9 cellular contexts compared by ENCODE assay signal in the genomic region with DNA sequence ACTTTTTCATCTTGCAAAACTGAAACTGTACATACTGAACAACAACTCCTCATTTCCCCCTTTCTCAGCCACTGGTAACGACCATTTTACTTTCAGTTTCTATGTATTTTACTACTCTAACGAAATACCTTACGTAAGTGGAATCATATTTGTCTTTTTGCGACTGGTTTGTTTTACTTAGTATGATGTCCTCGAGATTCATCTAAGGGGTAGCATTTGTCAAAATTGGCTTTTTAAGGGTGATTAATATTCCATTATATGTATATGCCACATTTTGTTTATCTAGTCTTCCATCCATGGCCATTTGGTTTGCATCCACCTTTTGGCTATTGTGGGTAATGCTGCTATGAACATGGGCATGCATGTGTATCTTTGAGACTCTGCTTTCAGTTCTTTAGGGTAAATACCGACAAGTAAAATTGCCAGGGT. TPM values are rescaled to one million over a fixed set of nuclear protein-coding genes. Genes with fewer than 3 reads are reported as not detected.
A peak's percentile ranks its signal among the peaks of the same experiment; 100 is the strongest.
DNase-seq lines count a peak whose midpoint lies in the region; ATAC-seq and TF ChIP-seq lines count a peak whose summit lies in the region.
"Had no signal": no experiment of that assay in that cellular context is flagged by ENCODE, and none has a peak within 500 bp of the region (broad histone marks: within the 10 kb centered on the region; RNA-seq: fewer than 3 reads in every experiment).

No MANE protein-coding gene starts in this region.

- H3K4me3 ChIP-seq in gastrocnemius medialis: no peak overlapping the region

- intact Hi-C loops in activated B cell treated with CpG ODN at 0.5 μM for 24 hours (cut with micrococcal nuclease): loop anchor here (1.0 to 5.0 kb wide), 3 partner anchors 10 to 237 kb away; partner anchors contain the start of genes SP2 and TBX21
- intact Hi-C loops in gastrocnemius medialis (cut with DNase I; ENCODE audit: low total_unique reads): loop anchor here (5.0 kb wide), 1 partner anchor 142 kb away; no protein-coding TSS in a partner anchor

- H3K9me3 Mint-ChIP-seq in activated B cell treated with CpG ODN at 0.5 μM for 24 hours: no peaks in the 10 kb centered on the region

- in situ Hi-C loops in gastrocnemius medialis (cut with MboI; ENCODE audit: low sequenced_read_pairs in 4 of 4): loop anchor here in 1 of 4 donors (25.0 kb wide), 1 partner anchor 127 kb away; no protein-coding TSS in a partner anchor

- TF ChIP-seq CTCF in activated B cell treated with CpG ODN at 0.5 μM for 24 hours (IDR thresholded peaks at IDR 0.05) (no peak), gastrocnemius medialis (IDR thresholded peaks at IDR 0.05 in 4 of 5, conservative IDR thresholded peaks at IDR 0.05 in 1 of 5) (no peak)

- H3K4me1 Mint-ChIP-seq in activated B cell treated with CpG ODN at 0.5 μM for 24 hours: peaks cover 54% of the 10 kb centered on the region

- peaks cover 82% of the 10 kb centered on the region for H3K36me3 Mint-ChIP-seq in activated B cell treated with CpG ODN at 0.5 μM for 24 hours (ENCODE audit: low read depth)

- H3K27ac Mint-ChIP-seq in activated B cell treated with CpG ODN at 0.5 μM for 24 hours: peak overlapping the region; percentile 86

- CTCF ChIA-PET in activated B cell treated with CpG ODN at 0.5 μM for 24 hours (lab: Charles Lee): no interaction called here

- no peaks in the 10 kb centered on the region for H3K27me3 ChIP-seq in gastrocnemius medialis

- peaks cover 4 to 12% of the 10 kb centered on the region in 2 donors for H3K4me1 ChIP-seq in gastrocnemius medialis

- no peaks in the 10 kb centered on the region for H3K27me3 Mint-ChIP-seq in activated B cell treated with CpG ODN at 0.5 μM for 24 hours

- ATAC-seq in GM18907 (IDR thresholded peaks at IDR 0.05; ENCODE audit: unreplicated experiment) (peak; percentile 53), HG03097 (IDR thresholded peaks at IDR 0.05; ENCODE audit: low FRiP score, unreplicated experiment) (peak; percentile 55), activated B cell treated with CpG ODN at 0.5 μM for 24 hours (ENCODE audit: low read depth) (peak; percentile 70), gastrocnemius medialis (no peak)

- POLR2A ChIA-PET in activated B cell treated with CpG ODN at 0.5 μM for 24 hours (lab: Charles Lee): interaction anchor here (0.7 to 2.3 kb wide), 2 partner anchors 10 to 62 kb away, joined by 3 to 16 read pairs; partner anchors contain the start of gene KPNB1

- no peak for DNase-seq in activated B cell treated with CpG ODN at 0.5 μM for 24 hours
- no peak for DNase-seq in gastrocnemius medialis
- no peak for DNase-seq in NCI-H2171 treated with DMSO at 0.1 percent for 48 hours (lab: John Stamatoyannopoulos, UW)
- DNase-seq in activated CD4-positive, CD25-positive, alpha-beta regulatory T cell treated with anti-CD3 and anti-CD28 coated beads, Interleukin-2, amount 50 U/mL, for 72 hours: no peak
- DNase-seq in NCI-H1436 treated with DMSO at 0.1 percent for 48 hours (lab: John Stamatoyannopoulos, UW): no peak
- DNase-seq in T1000 (lab: John Stamatoyannopoulos, UW): no peak
- DNase-seq: posterior cingulate gyrus had no signal

- no peaks in the 10 kb centered on the region for H3K9me3 ChIP-seq in gastrocnemius medialis

- H3K27ac ChIP-seq in gastrocnemius medialis: peak overlapping the region in 3 of 4 donors; percentile 8 to 37 (median 20)

- H3K4me3 Mint-ChIP-seq in activated B cell treated with CpG ODN at 0.5 μM for 24 hours: peak overlapping the region; percentile 74

- H3K36me3 ChIP-seq in gastrocnemius medialis: peaks cover 0 to 96% of the 10 kb centered on the region in 2 donors

- no peak for TF ChIP-seq POLR2A in gastrocnemius medialis (IDR thresholded peaks at IDR 0.05)

RNA-seq across cellular contexts. Expression of gene KPNB1, which starts 10.4 kb away (rescaled TPM):
- total RNA-seq in activated B cell treated with CpG ODN at 0.5 μM for 24 hours: 361 and 365 TPM in 2 replicates
- total RNA-seq in gastrocnemius medialis: 100 to 1,000 TPM; 170 to 238 (median 211) TPM

RNA-seq across cellular contexts. Expression of gene TBKBP1, which starts 33.9 kb away (rescaled TPM):
- total RNA-seq in activated B cell treated with CpG ODN at 0.5 μM for 24 hours (3.6 and 4.1 TPM in 2 replicates), gastrocnemius medialis (10 to 100 TPM; 15.9 to 28.0 (median 23.0) TPM)

Comparison
In these comparisons a context has a peak if more than half of its experiments do, and no peak if none do; other contexts are left out.
1. ATAC-seq: peak in GM18907 (single experiment), HG03097 (single experiment) and activated B cell treated with CpG ODN at 0.5 μM for 24 hours (single experiment); none in gastrocnemius medialis (0 of 2).